Comparison of ENCODE assay signal across 1 cellular context in genomic region chr2:212428685-212429480, GRCh38.
TF ChIP-seq lines count a peak whose summit lies in the region.

No MANE protein-coding gene starts in this region.

TF ChIP-seq in GM12891, 5 proteins besides CTCF, POLR2A, EP300 and RAD21 (continued from another document):
- no peak for TF ChIP-seq PAX5 (IDR thresholded peaks at IDR 0.05; ENCODE audit: insufficient read depth, low read length, severe bottlenecking)
